In genomic region chr3:194281766-194282165, GRCh38 we compare ENCODE assay signal across 22 cellular contexts.
DNase-seq lines count a peak whose midpoint lies in the region; ATAC-seq and TF ChIP-seq lines count a peak whose summit lies in the region.
"Had no signal": no experiment of that assay in that cellular context is flagged by ENCODE, and none has a peak within 500 bp of the region (broad histone marks: within the 10 kb centered on the region; RNA-seq: fewer than 3 reads in every experiment).

No MANE protein-coding gene starts in this region.

- no peak overlapping the region for H4K5ac ChIP-seq in H9 (ENCODE audit: insufficient read length, low read depth, low read length)

- no peak overlapping the region for H3K4me2 ChIP-seq in H9 (ENCODE audit: insufficient read depth, insufficient read length, low read length)
- H3K4me2 ChIP-seq in neuronal stem cell (ENCODE audit: insufficient read depth, low read length, poor library complexity, severe bottlenecking): no peak overlapping the region

- peaks cover 0 to 4% (median 0%) of the 10 kb centered on the region in 3 experiments; a peak in 1 of 7 replicates for H3K36me3 Mint-ChIP-seq in H9 (ENCODE audit: insufficient read depth in 1 of 3, low read depth in 3 of 3)
- no peaks in the 10 kb centered on the region for H3K36me3 Mint-ChIP-seq in stimulated activated naive B cell treated with anti-CD40 and anti-IgM and Interleukin-4, amounts not matched to agents 10 μg/mL and 1 μg/mL and 100 μg/mL, for 72 hours
- H3K36me3 Mint-ChIP-seq in activated CD8-positive, alpha-beta T cell treated with anti-CD3 and anti-CD28 coated beads, Interleukin-2, amount 10 ng/mL, durations not matched to agents 7 days and 5 days (ENCODE audit: low read depth): no peaks in the 10 kb centered on the region
- H3K36me3 Mint-ChIP-seq: CD8-positive, alpha-beta T cell had no signal

- no peak overlapping the region for H3K23ac ChIP-seq in H9 (ENCODE audit: insufficient read length, low read depth, low read length)
- H3K23ac ChIP-seq in neuronal stem cell (ENCODE audit: low read depth, low read length, poor library complexity): no peak overlapping the region

- WGBS in H9 (ENCODE audit: extremely low coverage, insufficient read length, low lambda C conversion rate): no CpG with 5 or more reads among the region's 10 CpGs
- WGBS in neuronal stem cell (ENCODE audit: extremely low coverage in 2 of 2, insufficient read length in 2 of 2, insufficient replicate concordance in 1 of 2), 2 donors: no CpG with 5 or more reads among the region's 10 CpGs

- no peak overlapping the region for H4K8ac ChIP-seq in H9 (replicated peaks; ENCODE audit: insufficient read length, low read depth, low read length)
- no peak overlapping the region for H4K8ac ChIP-seq in neuronal stem cell (ENCODE audit: low read depth, low read length)

- no peak overlapping the region for H4K91ac ChIP-seq in H9 (ENCODE audit: insufficient read length, low read depth, low read length)
- no peak overlapping the region for H4K91ac ChIP-seq in neuronal stem cell (ENCODE audit: low read depth, low read length, poor library complexity)

- H3K79me1 ChIP-seq in H9 (ENCODE audit: insufficient read depth, low read depth, low read length, poor library complexity, severe bottlenecking): no peaks in the 10 kb centered on the region
- no peaks in the 10 kb centered on the region for H3K79me1 ChIP-seq in neuronal stem cell (ENCODE audit: low read depth, low read length)

- H3K4me1 ChIP-seq in H9 (ENCODE audit: insufficient read depth, low read length): peaks cover 5% of the 10 kb centered on the region; the same call in 1 of the 2 replicates
- peaks cover 35 to 43% of the 10 kb centered on the region in 2 donors for H3K4me1 ChIP-seq in neuronal stem cell (ENCODE audit: control insufficient read depth in 2 of 2, insufficient read depth in 1 of 2, low read depth in 1 of 2, low read length in 2 of 2)

- H2BK120ac ChIP-seq in H9 (ENCODE audit: low read depth, low read length, poor library complexity, severe bottlenecking): no peak overlapping the region
- no peak overlapping the region for H2BK120ac ChIP-seq in neuronal stem cell (ENCODE audit: low read depth, low read length)

- H3T11ph ChIP-seq in H9 (ENCODE audit: low read length): no peak overlapping the region

- peaks cover 27% of the 10 kb centered on the region for H3K27me3 Mint-ChIP-seq in H9 (ENCODE audit: low read depth)
- H3K27me3 Mint-ChIP-seq in stimulated activated naive B cell treated with anti-CD40 and anti-IgM and Interleukin-4, amounts not matched to agents 10 μg/mL and 1 μg/mL and 100 μg/mL, for 72 hours: peaks cover 36 to 51% of the 10 kb centered on the region in 2 donors
- H3K27me3 Mint-ChIP-seq in activated CD8-positive, alpha-beta T cell treated with anti-CD3 and anti-CD28 coated beads, Interleukin-2, amount 10 ng/mL, durations not matched to agents 7 days and 5 days (ENCODE audit: low read depth): peaks cover 18% of the 10 kb centered on the region

- no peaks in the 10 kb centered on the region for H3K27me3 ChIP-seq in H9 (ENCODE audit: insufficient read depth, low read length)
- H3K27me3 ChIP-seq in neuronal stem cell (ENCODE audit: control insufficient read depth in 3 of 3, insufficient read depth in 3 of 3, low read depth in 1 of 3, low read length in 3 of 3): peaks cover 0 to 4% (median 0%) of the 10 kb centered on the region in 3 experiments

- peaks cover 4% of the 10 kb centered on the region for H3K23me2 ChIP-seq in H9 (ENCODE audit: insufficient read length, low read depth, low read length, poor library complexity, severe bottlenecking)

- no peaks in the 10 kb centered on the region for H3K36me3 ChIP-seq in neuronal stem cell (replicated peaks in 1 of 2; ENCODE audit: control insufficient read depth in 2 of 2, insufficient read depth in 2 of 2, low read length in 2 of 2)
- H3K36me3 ChIP-seq: HAP-1 had no signal

- H3K4me1 Mint-ChIP-seq in H9: peaks cover 20 to 23% of the 10 kb centered on the region in 2 experiments
- no peaks in the 10 kb centered on the region for H3K4me1 Mint-ChIP-seq in stimulated activated naive B cell treated with anti-CD40 and anti-IgM and Interleukin-4, amounts not matched to agents 10 μg/mL and 1 μg/mL and 100 μg/mL, for 72 hours
- H3K4me1 Mint-ChIP-seq in activated CD8-positive, alpha-beta T cell treated with anti-CD3 and anti-CD28 coated beads, Interleukin-2, amount 10 ng/mL, durations not matched to agents 7 days and 5 days (ENCODE audit: low read depth): no peaks in the 10 kb centered on the region

- no peak for ATAC-seq in stimulated activated naive B cell treated with anti-CD40 and anti-IgM and Interleukin-4, amounts not matched to agents 10 μg/mL and 1 μg/mL and 100 μg/mL, for 72 hours (replicated peaks)
- no peak for ATAC-seq in activated CD8-positive, alpha-beta T cell treated with anti-CD3 and anti-CD28 coated beads, Interleukin-2, amount 10 ng/mL, durations not matched to agents 7 days and 5 days
- ATAC-seq: CD8-positive, alpha-beta T cell had no signal

- CTCF ChIA-PET in activated CD8-positive, alpha-beta T cell treated with anti-CD3 and anti-CD28 coated beads, Interleukin-2, amount 10 ng/mL, durations not matched to agents 7 days and 5 days (lab: Charles Lee): no interaction called here

- H2AK5ac ChIP-seq in H9 (ENCODE audit: insufficient read length, low read length): no peak overlapping the region
- peak overlapping the region; percentile 73 for H2AK5ac ChIP-seq in neuronal stem cell (ENCODE audit: low read depth, low read length)

- no peak for TF ChIP-seq CTCF in H9 (conservative IDR thresholded peaks at IDR 0.05)

- H3K27ac Mint-ChIP-seq in H9: no peak overlapping the region
- H3K27ac Mint-ChIP-seq in stimulated activated naive B cell treated with anti-CD40 and anti-IgM and Interleukin-4, amounts not matched to agents 10 μg/mL and 1 μg/mL and 100 μg/mL, for 72 hours: no peak overlapping the region
- H3K27ac Mint-ChIP-seq in activated CD8-positive, alpha-beta T cell treated with anti-CD3 and anti-CD28 coated beads, Interleukin-2, amount 10 ng/mL, durations not matched to agents 7 days and 5 days: no peak overlapping the region
- H3K27ac Mint-ChIP-seq: CD8-positive, alpha-beta T cell had no signal

- H3K27ac ChIP-seq in H9 (ENCODE audit: insufficient read length, low read depth, low read length) (no peak overlapping the region), neuronal stem cell (replicated peaks; ENCODE audit: low read length) (no peak overlapping the region)
- H3K27ac ChIP-seq: GM23248 had no signal

- no peak overlapping the region for H2BK15ac ChIP-seq in H9 (ENCODE audit: low read depth, low read length)
- no peak overlapping the region for H2BK15ac ChIP-seq in neuronal stem cell (ENCODE audit: low read length)

- H3K4ac ChIP-seq in H9 (ENCODE audit: low read depth, low read length) (no peak overlapping the region), neuronal stem cell (ENCODE audit: low read length) (no peak overlapping the region)

- no peak overlapping the region for H2BK12ac ChIP-seq in H9 (ENCODE audit: insufficient read length, low read depth, low read length)
- no peak overlapping the region for H2BK12ac ChIP-seq in neuronal stem cell (ENCODE audit: low read length)

- POLR2A ChIA-PET in activated CD8-positive, alpha-beta T cell treated with anti-CD3 and anti-CD28 coated beads, Interleukin-2, amount 10 ng/mL, durations not matched to agents 7 days and 5 days (lab: Charles Lee): no interaction called here

- H2AFZ ChIP-seq in H9 (ENCODE audit: low read length) (no peak overlapping the region), neuronal stem cell (ENCODE audit: low read length) (no peak overlapping the region)
- H2AFZ ChIP-seq: GM23248 had no signal

- H3K79me2 ChIP-seq in H9 (ENCODE audit: insufficient read depth, low read length): no peaks in the 10 kb centered on the region

- H3K9me3 ChIP-seq in H9 (ENCODE audit: control insufficient read depth, low read depth, low read length) (no peaks in the 10 kb centered on the region), neuronal stem cell (replicated peaks in 1 of 2; ENCODE audit: control insufficient read depth in 2 of 2, insufficient read depth in 1 of 2, low read depth in 1 of 2, low read length in 2 of 2) (no peaks in the 10 kb centered on the region)
- H3K9me3 ChIP-seq: HAP-1 had no signal

- H3K4me3 ChIP-seq in neuronal stem cell (ENCODE audit: low read length in 2 of 2): no peak overlapping the region
- H3K4me3 ChIP-seq: GM23248, HAP-1 had no signal

- H3K9ac ChIP-seq in H9 (ENCODE audit: extremely low read depth, insufficient read length, low read length) (no peak overlapping the region), neuronal stem cell (ENCODE audit: low read depth, low read length, poor library complexity) (no peak overlapping the region)
- H3K9ac ChIP-seq: GM23248 had no signal

- H3K56ac ChIP-seq in H9 (ENCODE audit: insufficient read length, low read depth, low read length): no peak overlapping the region

- no peaks in the 10 kb centered on the region for H4K20me1 ChIP-seq in H9 (ENCODE audit: control insufficient read depth, insufficient read depth, insufficient read length)

- no peak overlapping the region for H3K18ac ChIP-seq in H9 (ENCODE audit: insufficient read length, low read depth, low read length)
- no peak overlapping the region for H3K18ac ChIP-seq in neuronal stem cell (ENCODE audit: low read length)

- H3K9me3 Mint-ChIP-seq in H9: no peaks in the 10 kb centered on the region
- H3K9me3 Mint-ChIP-seq in stimulated activated naive B cell treated with anti-CD40 and anti-IgM and Interleukin-4, amounts not matched to agents 10 μg/mL and 1 μg/mL and 100 μg/mL, for 72 hours: no peaks in the 10 kb centered on the region
- no peaks in the 10 kb centered on the region for H3K9me3 Mint-ChIP-seq in activated CD8-positive, alpha-beta T cell treated with anti-CD3 and anti-CD28 coated beads, Interleukin-2, amount 10 ng/mL, durations not matched to agents 7 days and 5 days (ENCODE audit: insufficient read depth)
- H3K9me3 Mint-ChIP-seq: CD8-positive, alpha-beta T cell had no signal

- no peak overlapping the region for H2BK20ac ChIP-seq in H9 (ENCODE audit: low read depth, low read length, poor library complexity, severe bottlenecking)

- DNase-seq in activated CD8-positive, alpha-beta memory T cell treated with anti-CD3 and anti-CD28 coated beads, Interleukin-2, amount 50 U/mL, for 48 hours: peak; percentile 34
- no peak for DNase-seq in activated CD8-positive, alpha-beta memory T cell treated with anti-CD3 and anti-CD28 coated beads for 24 hours
- DNase-seq in H9: peak; percentile 8
- DNase-seq in ecto neural progenitor cell (ENCODE audit: low spot score): peak; percentile 24
- no peak for DNase-seq in neuronal stem cell (ENCODE audit: low spot score)
- no peak for DNase-seq in stimulated activated naive B cell treated with anti-CD40 and anti-IgM and Interleukin-4, amounts not matched to agents 10 μg/mL and 1 μg/mL and 100 μg/mL, for 72 hours
- DNase-seq in KBM-7: no peak
- DNase-seq in activated CD8-positive, alpha-beta T cell treated with anti-CD3 and anti-CD28 coated beads, Interleukin-2, amount 10 ng/mL, durations not matched to agents 7 days and 5 days: no peak
- DNase-seq: 8988T; AML-193; C1 segment of cervical spinal cord; CD8-positive, alpha-beta T cell; DND-41; GM23248; MM.1S; NCI-H1048; NCI-H1417 treated with DMSO at 0.1 percent for 48 hours; NCI-H187; NCI-H446 treated with DMSO at 0.1 percent for 48 hours; NCI-H526 treated with DMSO at 0.1 percent for 48 hours; OCI-M1 had no signal

- H2BK5ac ChIP-seq in H9 (ENCODE audit: insufficient read length, low read length) (no peak overlapping the region), neuronal stem cell (ENCODE audit: low read length) (no peak overlapping the region)

- in situ Hi-C loops in KBM-7 (cut with MboI; ENCODE audit: low pct_unique_long_range_greater_than_20kb, low sequenced_read_pairs): no loop called here

- H3K14ac ChIP-seq in H9 (ENCODE audit: insufficient read depth, low read length) (no peak overlapping the region), neuronal stem cell (ENCODE audit: low read length) (no peak overlapping the region)

- no peak overlapping the region for H3K4me3 Mint-ChIP-seq in H9
- no peak overlapping the region for H3K4me3 Mint-ChIP-seq in stimulated activated naive B cell treated with anti-CD40 and anti-IgM and Interleukin-4, amounts not matched to agents 10 μg/mL and 1 μg/mL and 100 μg/mL, for 72 hours
- H3K4me3 Mint-ChIP-seq in activated CD8-positive, alpha-beta T cell treated with anti-CD3 and anti-CD28 coated beads, Interleukin-2, amount 10 ng/mL, durations not matched to agents 7 days and 5 days: no peak overlapping the region
- H3K4me3 Mint-ChIP-seq: CD8-positive, alpha-beta T cell had no signal

Comparison
In these comparisons a context has a peak if more than half of its experiments do, and no peak if none do; other contexts are left out.
1. DNase-seq: peak in activated CD8-positive, alpha-beta memory T cell treated with anti-CD3 and anti-CD28 coated beads, Interleukin-2, amount 50 U/mL, for 48 hours (single experiment), H9 (single experiment) and ecto neural progenitor cell (single experiment); none in activated CD8-positive, alpha-beta memory T cell treated with anti-CD3 and anti-CD28 coated beads for 24 hours (single experiment), neuronal stem cell (single experiment), stimulated activated naive B cell treated with anti-CD40 and anti-IgM and Interleukin-4, amounts not matched to agents 10 μg/mL and 1 μg/mL and 100 μg/mL, for 72 hours (single experiment), KBM-7 (single experiment) and activated CD8-positive, alpha-beta T cell treated with anti-CD3 and anti-CD28 coated beads, Interleukin-2, amount 10 ng/mL, durations not matched to agents 7 days and 5 days (single experiment).